1 cellular context compared by ENCODE assay signal in the genomic region with DNA sequence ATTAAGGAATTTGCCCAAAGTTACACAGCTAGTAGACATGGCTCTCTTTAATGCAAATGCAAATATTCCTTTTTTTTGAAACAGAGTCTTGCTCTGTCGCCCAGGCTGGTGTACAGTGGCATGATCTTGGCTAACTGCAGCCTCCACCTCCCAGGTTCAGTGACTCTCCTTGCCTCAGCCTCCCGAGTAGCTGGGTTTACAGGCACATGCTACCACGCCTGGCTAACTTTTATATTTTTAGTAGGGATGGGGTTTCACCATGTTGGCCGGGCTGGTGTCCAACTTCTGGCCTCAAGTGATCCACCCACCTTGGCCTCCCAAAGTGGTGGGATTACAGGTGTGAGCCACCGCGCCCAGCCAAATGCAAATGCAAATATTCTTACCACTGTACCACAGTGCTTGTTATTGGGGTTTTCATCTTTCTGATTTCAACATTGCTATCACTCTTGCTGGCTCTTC.
TF ChIP-seq lines count a peak whose summit lies in the region.

No MANE protein-coding gene starts in this region.

TF ChIP-seq in HEK293, 187 proteins besides CTCF, POLR2A, EP300 and RAD21 (continued from another document):
- TF ChIP-seq ZBTB7A (tag by site-specific recombination; IDR thresholded peaks at IDR 0.05; ENCODE audit: low read depth), result no peak
- no peak for TF ChIP-seq SCRT1 (tag by site-specific recombination; IDR thresholded peaks at IDR 0.05; ENCODE audit: borderline replicate concordance)
- no peak for TF ChIP-seq REST (tag by site-specific recombination; IDR thresholded peaks at IDR 0.05)
- TF ChIP-seq ZNF394 (tag by site-specific recombination; IDR thresholded peaks at IDR 0.05; ENCODE audit: borderline replicate concordance), result no peak
- TF ChIP-seq, protein P1, sequence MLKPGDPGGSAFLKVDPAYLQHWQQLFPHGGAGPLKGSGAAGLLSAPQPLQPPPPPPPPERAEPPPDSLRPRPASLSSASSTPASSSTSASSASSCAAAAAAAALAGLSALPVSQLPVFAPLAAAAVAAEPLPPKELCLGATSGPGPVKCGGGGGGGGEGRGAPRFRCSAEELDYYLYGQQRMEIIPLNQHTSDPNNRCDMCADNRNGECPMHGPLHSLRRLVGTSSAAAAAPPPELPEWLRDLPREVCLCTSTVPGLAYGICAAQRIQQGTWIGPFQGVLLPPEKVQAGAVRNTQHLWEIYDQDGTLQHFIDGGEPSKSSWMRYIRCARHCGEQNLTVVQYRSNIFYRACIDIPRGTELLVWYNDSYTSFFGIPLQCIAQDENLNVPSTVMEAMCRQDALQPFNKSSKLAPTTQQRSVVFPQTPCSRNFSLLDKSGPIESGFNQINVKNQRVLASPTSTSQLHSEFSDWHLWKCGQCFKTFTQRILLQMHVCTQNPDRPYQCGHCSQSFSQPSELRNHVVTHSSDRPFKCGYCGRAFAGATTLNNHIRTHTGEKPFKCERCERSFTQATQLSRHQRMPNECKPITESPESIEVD (tag by site-specific recombination; IDR thresholded peaks at IDR 0.05), result no peak
- TF ChIP-seq ZNF175 (tag by site-specific recombination; IDR thresholded peaks at IDR 0.05), result no peak
